In the genomic region with DNA sequence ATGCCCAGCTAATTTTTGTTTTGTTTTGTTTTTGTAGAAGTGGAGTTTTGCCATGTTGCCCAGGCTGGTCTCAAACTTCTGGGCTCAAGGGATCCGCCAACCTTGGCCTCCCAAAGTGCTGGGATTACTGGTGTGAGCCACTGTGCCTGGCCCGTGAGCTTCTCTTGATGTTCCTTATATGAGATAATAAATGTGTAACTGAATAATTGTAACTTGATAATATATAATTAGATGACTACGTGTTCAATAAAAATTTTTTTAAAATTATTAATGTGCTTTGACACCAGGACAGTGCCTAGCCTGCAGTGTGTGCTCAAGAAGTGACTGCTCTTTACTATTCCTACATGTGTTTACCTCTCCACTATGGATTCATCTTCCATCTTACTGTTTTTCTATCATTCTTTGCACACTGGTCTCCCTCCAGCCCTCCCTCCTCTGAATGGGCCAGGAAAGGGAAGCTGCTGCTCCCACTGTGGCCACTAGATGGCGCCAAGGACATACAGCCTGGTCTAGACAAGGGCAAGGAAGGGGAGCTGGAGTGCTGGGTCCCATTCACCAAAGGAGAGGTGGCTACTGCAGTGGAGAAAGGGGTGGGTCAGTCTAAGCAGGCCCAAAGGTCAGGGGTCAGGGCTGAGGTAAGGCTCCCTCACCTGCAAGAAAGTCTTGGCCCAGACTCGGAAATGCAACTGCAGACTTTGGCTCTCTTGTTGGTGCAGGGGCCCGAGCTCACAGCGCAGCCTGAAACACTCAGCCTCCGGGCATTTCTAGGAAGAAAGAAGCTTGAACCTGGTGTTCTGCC, we compare ENCODE assay signal across 8 cellular contexts. TPM values are rescaled to one million over a fixed set of nuclear protein-coding genes. Genes with fewer than 3 reads are reported as not detected.
DNase-seq lines count a peak whose midpoint lies in the region; ATAC-seq and TF ChIP-seq lines count a peak whose summit lies in the region.

No MANE protein-coding gene starts in this region.

- H3K36me3 ChIP-seq in heart right ventricle, result peaks cover 0 to 100% (median 68%) of the 10 kb centered on the region in 9 donors

- WGBS in heart right ventricle, 2 donors, result 78 to 79% methylated on average over 8 of the region's 8 CpGs

- TF ChIP-seq CTCF in heart right ventricle (IDR thresholded peaks at IDR 0.05), result peak; percentile 91 to 100 (median 99)
- TF ChIP-seq CTCF in retinal pigment epithelial cell (conservative IDR thresholded peaks at IDR 0.05; ENCODE audit: low read depth, low read length), result peak; percentile 100

- intact Hi-C loops in heart right ventricle (cut with DNase I), result loop anchor here in 7 of 10 donors (1.0 to 2.0 kb wide), 3 partner anchors 38 to 43 kb away; no protein-coding TSS in a partner anchor

- DNase-seq in DMS153 treated with DMSO at 0.1 percent for 48 hours (lab: John Stamatoyannopoulos, UW; ENCODE audit: unreplicated experiment) (peak; percentile 55), GOT3 (lab: John Stamatoyannopoulos, UW) (peak; percentile 26), NCI-H1105 (lab: John Stamatoyannopoulos, UW) (peak; percentile 24), T follicular helper cell (ENCODE audit: low read depth) (peak; percentile 81), heart right ventricle (peak; percentile 87), retinal pigment epithelial cell (ENCODE audit: low read depth) (no peak)
- peak; percentile 75 for DNase-seq in activated naive CD8-positive, alpha-beta T cell treated with anti-CD3 and anti-CD28 coated beads, Interleukin-2, amount 50 U/mL, for 16 hours (ENCODE audit: low read depth, low spot score)

- H3K4me1 ChIP-seq in heart right ventricle, result peaks cover 0 to 13% (median 3%) of the 10 kb centered on the region in 9 donors

- H3K9me3 ChIP-seq in heart right ventricle, result no peaks in the 10 kb centered on the region

- H3K27ac ChIP-seq in heart right ventricle, result no peak overlapping the region

- peak; percentile 80 to 89 (median 86) for ATAC-seq in heart right ventricle
- no peak for ATAC-seq in HG02588 (IDR thresholded peaks at IDR 0.05; ENCODE audit: unreplicated experiment)

- H3K4me3 ChIP-seq in heart right ventricle (no peak overlapping the region), retinal pigment epithelial cell (ENCODE audit: low read length) (no peak overlapping the region)

- H3K27me3 ChIP-seq in heart right ventricle, result no peaks in the 10 kb centered on the region

RNA-seq across cellular contexts. Expression of a gene that starts 14.7 kb away (rescaled TPM):
- total RNA-seq in heart right ventricle, result 10 to 100 TPM in 2 of 10 donors, 1 to 10 TPM in 8; 3.8 to 19.1 (median 4.8) TPM
- 10 to 100 TPM in 1 of 2 donors, 1 to 10 TPM in 1; 8.1 to 10.5 TPM for polyA plus RNA-seq in heart right ventricle

RNA-seq across cellular contexts. Expression of a gene that starts 19.9 kb away (rescaled TPM):
- 10 to 100 TPM; 35.7 to 86.1 (median 48.8) TPM for total RNA-seq in heart right ventricle
- polyA plus RNA-seq in heart right ventricle, result 100 to 1,000 TPM in 1 of 2 donors, 10 to 100 TPM in 1; 31.9 to 154 TPM

RNA-seq across cellular contexts. Expression of a gene that starts 34.9 kb away (rescaled TPM):
- total RNA-seq in heart right ventricle, result 1 to 10 TPM in 1 of 10 donors, under 1 TPM in 3, not detected in 6; 0.15 to 2.9 (median 0.25) TPM
- under 1 TPM in 1 of 2 donors, not detected in 1; 0.45 TPM for polyA plus RNA-seq in heart right ventricle
